In the genomic region with DNA sequence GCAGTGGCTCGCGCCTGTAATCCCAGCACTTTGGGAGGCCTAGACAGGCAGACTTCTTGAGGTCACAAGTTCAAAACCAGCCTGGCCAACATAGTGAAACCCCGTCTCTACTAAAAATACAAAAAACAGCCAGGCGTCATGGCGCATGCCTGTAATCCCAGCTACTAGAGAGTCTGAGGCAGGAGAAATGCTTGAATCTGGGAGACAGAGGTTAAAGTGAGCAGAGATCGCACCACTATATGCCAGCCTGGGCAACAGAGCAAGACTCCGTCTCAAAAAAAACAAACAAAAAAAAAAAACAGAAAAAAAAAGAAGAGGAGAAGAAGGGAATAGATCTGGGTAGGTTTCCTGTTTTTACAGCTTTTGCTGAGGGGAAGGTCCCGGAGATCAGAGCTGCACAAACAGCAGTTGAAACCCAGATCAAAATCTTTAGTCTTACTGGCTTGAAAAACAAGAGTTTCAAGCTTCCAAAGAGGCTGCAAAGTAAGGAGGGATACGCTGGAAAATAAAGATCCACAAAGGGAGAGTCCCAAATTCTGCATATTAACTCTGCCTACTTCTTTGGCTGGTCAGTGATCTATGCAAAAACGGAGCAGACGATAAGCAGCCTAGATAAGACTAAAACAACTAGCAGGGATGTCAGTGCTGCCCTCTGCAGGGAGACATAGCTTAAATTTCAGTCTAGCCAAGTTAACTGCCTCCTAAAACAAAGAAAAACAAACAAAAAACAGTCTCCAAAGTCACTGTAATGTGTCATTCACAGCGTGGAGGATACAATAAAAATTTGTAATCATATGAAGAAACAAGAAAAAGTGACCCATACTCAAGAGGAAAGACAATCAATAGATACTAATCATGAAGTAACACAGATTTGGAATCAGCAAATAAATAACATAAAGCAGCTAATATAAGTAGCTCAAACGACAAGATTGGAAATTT, we compare ENCODE assay signal across 8 cellular contexts.
DNase-seq lines count a peak whose midpoint lies in the region; ATAC-seq, FAIRE-seq and TF ChIP-seq lines count a peak whose summit lies in the region.

No MANE protein-coding gene starts in this region.

- peaks cover 25% of the 10 kb centered on the region for H3K36me3 Mint-ChIP-seq in activated naive CD4-positive, alpha-beta T cell treated with anti-CD3 and anti-CD28 coated beads, Interleukin-2, amount 10 ng/mL, durations not matched to agents 7 days and 5 days

- peak overlapping the region; percentile 75 for H3K4me3 Mint-ChIP-seq in activated naive CD4-positive, alpha-beta T cell treated with anti-CD3 and anti-CD28 coated beads, Interleukin-2, amount 10 ng/mL, durations not matched to agents 7 days and 5 days

- TF ChIP-seq CTCF in AG04450 (IDR thresholded peaks at IDR 0.05; ENCODE audit: low read depth, low read length) (peak; percentile 74), PC-3 (conservative IDR thresholded peaks at IDR 0.05; ENCODE audit: low read depth, low read length) (peak; percentile 89), sigmoid colon (IDR thresholded peaks at IDR 0.05) (peak in 3 of 4 experiments; percentile 22 to 33 (median 22))

- peaks cover 75% of the 10 kb centered on the region for H3K79me2 ChIP-seq in PC-3 (ENCODE audit: low read length)

- H3K36me3 ChIP-seq in PC-3 (ENCODE audit: low read depth, low read length) (no peaks in the 10 kb centered on the region), sigmoid colon (no peaks in the 10 kb centered on the region)

- no peaks in the 10 kb centered on the region; the same call in 1 of the 2 replicates for H3K9me3 ChIP-seq in AG04450 (ENCODE audit: control insufficient read depth, insufficient read depth, low read length)
- H3K9me3 ChIP-seq in PC-3 (ENCODE audit: low read length) = no peaks in the 10 kb centered on the region
- H3K9me3 ChIP-seq in sigmoid colon = no peaks in the 10 kb centered on the region

- intact Hi-C loops in PC-3 (cut with micrococcal nuclease) (loop anchor here (2.0 to 5.0 kb wide), 2 partner anchors 71 to 114 kb away; no protein-coding TSS in a partner anchor), left cardiac atrium (cut with DNase I) (loop anchor here in 1 of 2 donors (10.0 kb wide), 1 partner anchor 68 kb away; no protein-coding TSS in a partner anchor), sigmoid colon (cut with DNase I) (loop anchor here (5.0 kb wide), 1 partner anchor 114 kb away; no protein-coding TSS in a partner anchor)

- 56 to 58% methylated on average over 13 of the region's 13 CpGs for WGBS in sigmoid colon, 2 donors

- H3K4me1 ChIP-seq in PC-3 (ENCODE audit: insufficient read depth, low read length) = peaks cover 5% of the 10 kb centered on the region
- H3K4me1 ChIP-seq in sigmoid colon = peaks cover 0 to 25% (median 17%) of the 10 kb centered on the region in 4 donors

- H3K27ac Mint-ChIP-seq in activated naive CD4-positive, alpha-beta T cell treated with anti-CD3 and anti-CD28 coated beads, Interleukin-2, amount 10 ng/mL, durations not matched to agents 7 days and 5 days = peak overlapping the region; percentile 90

- no peaks in the 10 kb centered on the region for H3K27me3 Mint-ChIP-seq in activated naive CD4-positive, alpha-beta T cell treated with anti-CD3 and anti-CD28 coated beads, Interleukin-2, amount 10 ng/mL, durations not matched to agents 7 days and 5 days

- POLR2A ChIA-PET in AG04450 (lab: Yijun Ruan, JAX) = interaction anchor here (0.7 kb wide), 1 partner anchor 57 kb away, joined by 4 read pairs; no protein-coding TSS in a partner anchor
- POLR2A ChIA-PET in PC-3 (lab: Charles Lee; ENCODE audit: unreplicated experiment) = no interaction called here

- no peak overlapping the region for H3K9ac ChIP-seq in PC-3 (ENCODE audit: low read length)

- H3K4me3 ChIP-seq in AG04450 (ENCODE audit: low read depth, low read length) (no peak overlapping the region), PC-3 (ENCODE audit: low read length) (no peak overlapping the region), sigmoid colon (no peak overlapping the region)

- no peaks in the 10 kb centered on the region for H3K9me2 ChIP-seq in PC-3 (replicated peaks; ENCODE audit: low read length)

- DNase-seq in AG04450 (ENCODE audit: low read depth, low spot score) = peak; percentile 7
- peak; percentile 4 for DNase-seq in GM19239 (ENCODE audit: insufficient read length, low spot score)
- peak; percentile 66 for DNase-seq in PC-3
- peak; percentile 71 for DNase-seq in activated naive CD4-positive, alpha-beta T cell treated with anti-CD3 and anti-CD28 coated beads, Interleukin-2, amount 10 ng/mL, durations not matched to agents 7 days and 5 days
- DNase-seq in left cardiac atrium = peak; percentile 27
- DNase-seq in sigmoid colon = no peak
- DNase-seq in NCI-H1105 treated with DMSO at 0.1 percent for 48 hours (lab: John Stamatoyannopoulos, UW) = no peak

- peaks cover 18% of the 10 kb centered on the region for H4K20me1 ChIP-seq in PC-3 (ENCODE audit: low read length)

- H3K27me3 ChIP-seq in AG04450 (ENCODE audit: control insufficient read depth, insufficient read depth, low read length) (no peaks in the 10 kb centered on the region), PC-3 (ENCODE audit: low read length) (no peaks in the 10 kb centered on the region), sigmoid colon (no peaks in the 10 kb centered on the region)

- BruUV-seq in PC-3 (replicated peaks; lab: Mats Ljungman, UMichigan) = no TSS peak

- FAIRE-seq in GM19239 (lab: Jason Lieb, UNC) = peak; percentile 81

- H3K27ac ChIP-seq in AG04450 (ENCODE audit: low read depth, low read length) (no peak overlapping the region), PC-3 (ENCODE audit: low read length) (no peak overlapping the region), sigmoid colon (no peak overlapping the region)

- CTCF ChIA-PET in AG04450 (lab: Charles Lee) (interaction anchor here (0.6 to 2.9 kb wide), 44 partner anchors 9 to 372 kb away, joined by 3 to 29 read pairs (median 4); no protein-coding TSS in a partner anchor), PC-3 (lab: Charles Lee) (interaction anchor here (0.6 to 1.0 kb wide), 4 partner anchors 14 to 810 kb away, joined by 3 to 10 read pairs (median 5); no protein-coding TSS in a partner anchor)
- CTCF ChIA-PET in activated naive CD4-positive, alpha-beta T cell treated with anti-CD3 and anti-CD28 coated beads, Interleukin-2, amount 10 ng/mL, durations not matched to agents 7 days and 5 days (lab: Charles Lee) = interaction anchor here (0.7 to 3.6 kb wide), 25 partner anchors 9 to 330 kb away, joined by 3 to 24 read pairs (median 5); a partner anchor contains a TSS

- H3F3A ChIP-seq in PC-3 (ENCODE audit: low read length, unreplicated experiment) = no peaks in the 10 kb centered on the region

- no peak for TF ChIP-seq EP300 in sigmoid colon (IDR thresholded peaks at IDR 0.05)

- H3K9me3 Mint-ChIP-seq in activated naive CD4-positive, alpha-beta T cell treated with anti-CD3 and anti-CD28 coated beads, Interleukin-2, amount 10 ng/mL, durations not matched to agents 7 days and 5 days = no peaks in the 10 kb centered on the region

- H2AFZ ChIP-seq in PC-3 (ENCODE audit: low read length) = peak overlapping the region; percentile 5; the same call in 1 of the 2 replicates

- H3K4me2 ChIP-seq in PC-3 (ENCODE audit: low read length) = peak overlapping the region; percentile 21

- ATAC-seq in PC-3 (peak; percentile 84), left cardiac atrium (peak in 1 of 2 donors; percentile 75), GM19455 (IDR thresholded peaks at IDR 0.05; ENCODE audit: unreplicated experiment) (no peak)

- no peak for TF ChIP-seq POLR2A in sigmoid colon (IDR thresholded peaks at IDR 0.05)

- H3K4me1 Mint-ChIP-seq in activated naive CD4-positive, alpha-beta T cell treated with anti-CD3 and anti-CD28 coated beads, Interleukin-2, amount 10 ng/mL, durations not matched to agents 7 days and 5 days = peaks cover 61% of the 10 kb centered on the region

Comparison
In these comparisons a context has a peak if more than half of its experiments do, and no peak if none do; other contexts are left out.
1. DNase-seq: peak in AG04450 (single experiment), GM19239 (single experiment), PC-3 (single experiment), activated naive CD4-positive, alpha-beta T cell treated with anti-CD3 and anti-CD28 coated beads, Interleukin-2, amount 10 ng/mL, durations not matched to agents 7 days and 5 days (single experiment) and left cardiac atrium (single experiment); none in sigmoid colon (single experiment) and NCI-H1105 treated with DMSO at 0.1 percent for 48 hours (single experiment).
2. CTCF ChIP-seq: peak in every context shown above with its lines; median percentile 89 in PC-3; 74 in AG04450; 22 in sigmoid colon.